ENCODE assay signal across 9 cellular contexts in the genomic region with DNA sequence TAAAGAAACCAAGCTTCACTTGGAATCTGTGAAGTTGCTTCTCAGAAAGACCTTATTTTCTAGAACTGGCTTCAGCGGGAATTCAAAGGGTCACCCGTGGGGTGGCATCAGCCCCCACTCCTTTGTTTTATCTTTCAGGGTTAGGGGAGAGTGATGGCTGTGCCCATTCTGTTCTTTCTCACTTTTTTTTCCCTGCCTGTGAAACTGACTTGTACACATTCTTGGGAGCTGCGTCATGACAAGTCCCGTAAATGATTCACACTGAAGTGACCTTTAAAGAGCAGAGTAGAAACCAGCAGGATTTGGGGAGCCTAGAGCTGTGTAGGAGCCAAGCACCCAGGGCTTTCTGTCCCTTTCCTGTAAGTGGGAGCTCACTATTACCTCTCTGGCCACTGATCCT. TPM values are rescaled to one million over a fixed set of nuclear protein-coding genes. Genes with fewer than 3 reads are reported as not detected.
DNase-seq lines count a peak whose midpoint lies in the region; ATAC-seq and TF ChIP-seq lines count a peak whose summit lies in the region.
"Had no signal": no experiment of that assay in that cellular context is flagged by ENCODE, and none has a peak within 500 bp of the region (broad histone marks: within the 10 kb centered on the region; RNA-seq: fewer than 3 reads in every experiment).

No MANE protein-coding gene starts in this region.

- TF ChIP-seq CTCF in lower lobe of right lung (IDR thresholded peaks at IDR 0.05): no peak
- TF ChIP-seq CTCF in type B pancreatic cell (conservative IDR thresholded peaks at IDR 0.05): no peak

- DNase-seq in HuH-7 (ENCODE audit: low spot score) (peak; percentile 20), dedifferentiated amniotic fluid mesenchymal stem cell (ENCODE audit: extremely low spot score) (peak; percentile 82), lower lobe of right lung (no peak), type B pancreatic cell (ENCODE audit: extremely low spot score, unreplicated experiment) (no peak), NCI-H1694 (lab: John Stamatoyannopoulos, UW) (no peak), NCI-H748 treated with DMSO at 0.1 percent for 48 hours (lab: John Stamatoyannopoulos, UW) (no peak), KBM-7 (no peak)
- DNase-seq in activated naive CD4-positive, alpha-beta T cell treated with Interleukin-2 at 50 U/mL for 16 hours: no peak
- DNase-seq: activated CD8-positive, alpha-beta T cell treated with anti-CD3 and anti-CD28 coated beads, Interleukin-2, amount 10 ng/mL, durations not matched to agents 7 days and 5 days had no signal

- H3K27ac Mint-ChIP-seq in type B pancreatic cell: peak overlapping the region; percentile 97
- H3K27ac Mint-ChIP-seq: activated CD8-positive, alpha-beta T cell treated with anti-CD3 and anti-CD28 coated beads, Interleukin-2, amount 10 ng/mL, durations not matched to agents 7 days and 5 days had no signal

- no peak overlapping the region for H3K4me3 ChIP-seq in lower lobe of right lung

- peak overlapping the region; percentile 80 for H3K27ac ChIP-seq in lower lobe of right lung

- ATAC-seq in lower lobe of right lung: peak; percentile 92 to 97
- ATAC-seq: activated CD8-positive, alpha-beta T cell treated with anti-CD3 and anti-CD28 coated beads, Interleukin-2, amount 10 ng/mL, durations not matched to agents 7 days and 5 days had no signal

- H3K27me3 ChIP-seq in lower lobe of right lung (ENCODE audit: low read depth): no peaks in the 10 kb centered on the region

- H3K9me3 ChIP-seq in lower lobe of right lung: no peaks in the 10 kb centered on the region

- in situ Hi-C loops in KBM-7 (cut with MboI; ENCODE audit: low pct_unique_long_range_greater_than_20kb, low sequenced_read_pairs): loop anchor here (25.0 kb wide), 1 partner anchor 173 kb away; no protein-coding TSS in a partner anchor

- H3K36me3 ChIP-seq in lower lobe of right lung: no peaks in the 10 kb centered on the region

- intact Hi-C loops in lower lobe of right lung (cut with DNase I): loop anchor here (10.0 kb wide), 1 partner anchor 61 kb away; the partner anchor contains the start of gene CNN3

- no peaks in the 10 kb centered on the region for H3K9me3 Mint-ChIP-seq in type B pancreatic cell

- peaks cover 39% of the 10 kb centered on the region for H3K4me1 ChIP-seq in lower lobe of right lung

- H3K4me3 Mint-ChIP-seq in type B pancreatic cell: peak overlapping the region; percentile 68
- H3K4me3 Mint-ChIP-seq: activated CD8-positive, alpha-beta T cell treated with anti-CD3 and anti-CD28 coated beads, Interleukin-2, amount 10 ng/mL, durations not matched to agents 7 days and 5 days had no signal

- no peaks in the 10 kb centered on the region for H3K27me3 Mint-ChIP-seq in type B pancreatic cell

- peaks cover 3% of the 10 kb centered on the region for H3K36me3 Mint-ChIP-seq in type B pancreatic cell

- peaks cover 56% of the 10 kb centered on the region for H3K4me1 Mint-ChIP-seq in type B pancreatic cell (ENCODE audit: unreplicated experiment)

RNA-seq across cellular contexts. Expression of gene SLC44A3, which starts 43.8 kb away (rescaled TPM):
- total RNA-seq in lower lobe of right lung (19.3 TPM), type B pancreatic cell (ENCODE audit: low replicate concordance) (19.5 and 33.9 TPM in 2 replicates)
- total RNA-seq: activated CD8-positive, alpha-beta T cell treated with anti-CD3 and anti-CD28 coated beads, Interleukin-2, amount 10 ng/mL, durations not matched to agents 7 days and 5 days had no signal

Comparison
In these comparisons a context has a peak if more than half of its experiments do, and no peak if none do; other contexts are left out.
1. DNase-seq: peak in HuH-7 (single experiment) and dedifferentiated amniotic fluid mesenchymal stem cell (single experiment); none in lower lobe of right lung (single experiment), type B pancreatic cell (single experiment), NCI-H1694 (single experiment), activated naive CD4-positive, alpha-beta T cell treated with Interleukin-2 at 50 U/mL for 16 hours (single experiment), NCI-H748 treated with DMSO at 0.1 percent for 48 hours (single experiment) and KBM-7 (single experiment).